8 cellular contexts compared by ENCODE assay signal in genomic region chr17:41836550-41837196, GRCh38. TPM values are rescaled to one million over a fixed set of nuclear protein-coding genes. Genes with fewer than 3 reads are reported as not detected.
A peak's percentile ranks its signal among the peaks of the same experiment; 100 is the strongest.
DNase-seq lines count a peak whose midpoint lies in the region; ATAC-seq, FAIRE-seq and TF ChIP-seq lines count a peak whose summit lies in the region.

No MANE protein-coding gene starts in this region.

- H3K9ac ChIP-seq in PC-3 (ENCODE audit: low read length): peak overlapping the region; percentile 23; the same call in 1 of the 2 replicates
- peak overlapping the region; percentile 34 for H3K9ac ChIP-seq in endothelial cell of umbilical vein (replicated peaks; ENCODE audit: extremely low read depth, insufficient read depth, low read length)

- H3K4me2 ChIP-seq in PC-3 (ENCODE audit: low read length) (peak overlapping the region; percentile 81), endothelial cell of umbilical vein (ENCODE audit: insufficient read depth, low read length) (peak overlapping the region; percentile 87)

- no peaks in the 10 kb centered on the region for H3K9me3 ChIP-seq in CD8-positive, alpha-beta T cell (ENCODE audit: low read length)
- no peaks in the 10 kb centered on the region for H3K9me3 ChIP-seq in PC-3 (ENCODE audit: low read length)
- H3K9me3 ChIP-seq in endothelial cell of umbilical vein (replicated peaks; ENCODE audit: control insufficient read depth, insufficient read depth, low read length): no peaks in the 10 kb centered on the region
- no peaks in the 10 kb centered on the region for H3K9me3 ChIP-seq in pancreas

- peak overlapping the region; percentile 88 for H3K4me3 Mint-ChIP-seq in CD8-positive, alpha-beta T cell

- no peaks in the 10 kb centered on the region for H3F3A ChIP-seq in PC-3 (ENCODE audit: low read length, unreplicated experiment)

- H3K36me3 ChIP-seq in CD8-positive, alpha-beta T cell (ENCODE audit: insufficient read depth, low read length): peaks cover under 1% of the 10 kb centered on the region
- H3K36me3 ChIP-seq in PC-3 (ENCODE audit: low read depth, low read length): no peaks in the 10 kb centered on the region
- peaks cover 0 to 5% of the 10 kb centered on the region in 2 experiments for H3K36me3 ChIP-seq in endothelial cell of umbilical vein (ENCODE audit: control insufficient read depth in 2 of 2, extremely low read depth in 1 of 2, insufficient read depth in 2 of 2, low read length in 2 of 2)
- H3K36me3 ChIP-seq in pancreas: peaks cover 0 to 7% (median 0%) of the 10 kb centered on the region in 3 donors

- 34 to 38% methylated on average over 21 of the region's 21 CpGs for WGBS in pancreas, 2 donors
- WGBS in lower leg skin, 2 donors: 45 to 51% methylated on average over 21 of the region's 21 CpGs

- CTCF ChIA-PET in CD8-positive, alpha-beta T cell (lab: Charles Lee): interaction anchor here (2.3 kb wide), 1 partner anchor 36 kb away, joined by 5 read pairs; no protein-coding TSS in a partner anchor
- CTCF ChIA-PET in PC-3 (lab: Charles Lee) (no interaction called here), endothelial cell of umbilical vein (lab: Charles Lee) (no interaction called here)

- peaks cover 5% of the 10 kb centered on the region for H3K36me3 Mint-ChIP-seq in CD8-positive, alpha-beta T cell

- no peak for TF ChIP-seq CTCF in CD8-positive, alpha-beta T cell (IDR thresholded peaks at IDR 0.05)
- TF ChIP-seq CTCF in PC-3 (conservative IDR thresholded peaks at IDR 0.05; ENCODE audit: low read depth, low read length) (no peak), endothelial cell of umbilical vein (IDR thresholded peaks at IDR 0.05; ENCODE audit: extremely low read depth in 1 of 2, insufficient read depth in 1 of 2, low read depth in 1 of 2, low read length in 2 of 2) (no peak), pancreas (IDR thresholded peaks at IDR 0.05) (no peak), lower leg skin (IDR thresholded peaks at IDR 0.05) (no peak)

- H3K9me1 ChIP-seq in endothelial cell of umbilical vein (replicated peaks; ENCODE audit: control insufficient read depth, extremely low read depth, insufficient read depth, low read length): no peaks in the 10 kb centered on the region

- POLR2A ChIA-PET in CD8-positive, alpha-beta T cell (lab: Charles Lee): interaction anchor here (0.6 to 1.6 kb wide), 3 partner anchors 15 to 51 kb away, joined by 3 to 5 read pairs (median 4); partner anchors contain the start of gene KLHL11
- POLR2A ChIA-PET in PC-3 (lab: Charles Lee; ENCODE audit: unreplicated experiment): no interaction called here
- POLR2A ChIA-PET in endothelial cell of umbilical vein (lab: Charles Lee): interaction anchor here (0.7 kb wide), 1 partner anchor 114 kb away, joined by 3 read pairs; no protein-coding TSS in a partner anchor

- BruUV-seq in PC-3 (replicated peaks; lab: Mats Ljungman, UMichigan) (TSS peak; percentile 65), endothelial cell of umbilical vein (replicated peaks; lab: Mats Ljungman, UMichigan) (no TSS peak)

- FAIRE-seq in endothelial cell of umbilical vein (lab: Jason Lieb, UNC) (peak; percentile 59), pancreas (lab: Jason Lieb, UNC) (no peak)

- no peaks in the 10 kb centered on the region for H3K27me3 Mint-ChIP-seq in CD8-positive, alpha-beta T cell (ENCODE audit: low read depth)

- no peaks in the 10 kb centered on the region for H3K9me2 ChIP-seq in PC-3 (replicated peaks; ENCODE audit: low read length)

- dilution Hi-C loops in endothelial cell of umbilical vein (cut with MboI; ENCODE audit: extremely low pct_ligation_motif_present, low sequenced_read_pairs): no loop called here

- H3K79me2 ChIP-seq in PC-3 (ENCODE audit: low read length) (peaks cover 15% of the 10 kb centered on the region), endothelial cell of umbilical vein (ENCODE audit: control insufficient read depth, insufficient read depth, low read length) (peaks cover 3% of the 10 kb centered on the region)

- DNase-seq in CD8-positive, alpha-beta T cell: no peak
- DNase-seq in PC-3: no peak
- no peak for DNase-seq in endothelial cell of umbilical vein (ENCODE audit: low read depth, low spot score)
- DNase-seq in pancreas: peak in 1 of 6 donors; percentile 26
- DNase-seq in stimulated activated CD4-positive, alpha-beta T cell treated with anti-CD3 and anti-CD28 coated beads, Interleukin-2, amount 100 ng/mL, for 48 hours: no peak
- DNase-seq in NCI-H524 (lab: John Stamatoyannopoulos, UW): no peak
- DNase-seq in lower leg skin (ENCODE audit: low spot score in 2 of 2): no peak

- intact Hi-C loops in CD8-positive, alpha-beta T cell (cut with DNase I, micrococcal nuclease): loop anchor here (1.0 to 2.0 kb wide), 2 partner anchors 28 to 29 kb away; partner anchors contain the start of gene KLHL11 (in 2 of the 2)
- intact Hi-C loops in PC-3 (cut with micrococcal nuclease): no loop called here
- intact Hi-C loops in endothelial cell of umbilical vein (cut with micrococcal nuclease): no loop called here
- intact Hi-C loops in pancreas (cut with DNase I): no loop called here
- intact Hi-C loops in lower leg skin (cut with DNase I; ENCODE audit: low total_unique reads): no loop called here

- peaks cover 16% of the 10 kb centered on the region for H3K4me1 Mint-ChIP-seq in CD8-positive, alpha-beta T cell (ENCODE audit: low read depth)

- TF ChIP-seq POLR2A in endothelial cell of umbilical vein (IDR thresholded peaks at IDR 0.05; ENCODE audit: low read depth, low read length) (no peak), lower leg skin (IDR thresholded peaks at IDR 0.05) (no peak)

- no peak for ATAC-seq in CD8-positive, alpha-beta T cell
- ATAC-seq in PC-3 (peak; percentile 6), pancreas (peak in 1 of 4 donors; percentile 2), GM21528 (IDR thresholded peaks at IDR 0.05; ENCODE audit: low FRiP score, unreplicated experiment) (no peak)

- H3K27ac ChIP-seq in CD8-positive, alpha-beta T cell (ENCODE audit: low read depth, low read length): no peak overlapping the region
- H3K27ac ChIP-seq in PC-3 (ENCODE audit: low read length) (no peak overlapping the region), endothelial cell of umbilical vein (ENCODE audit: insufficient read depth, low read depth, low read length) (no peak overlapping the region), pancreas (peak overlapping the region in 2 of 4 donors; percentile 17 to 35)

- no peaks in the 10 kb centered on the region for H4K20me1 ChIP-seq in PC-3 (ENCODE audit: low read length)
- no peaks in the 10 kb centered on the region for H4K20me1 ChIP-seq in endothelial cell of umbilical vein (replicated peaks; ENCODE audit: control insufficient read depth, extremely low read depth, insufficient read depth, low read length)

- no peaks in the 10 kb centered on the region for H3K27me3 ChIP-seq in CD8-positive, alpha-beta T cell (ENCODE audit: insufficient read depth, low read length)
- H3K27me3 ChIP-seq in PC-3 (ENCODE audit: low read length) (no peaks in the 10 kb centered on the region), endothelial cell of umbilical vein (ENCODE audit: control insufficient read depth in 2 of 2, insufficient read depth in 2 of 2, low read length in 2 of 2) (no peaks in the 10 kb centered on the region), pancreas (no peaks in the 10 kb centered on the region)

- H3K27ac Mint-ChIP-seq in CD8-positive, alpha-beta T cell: peak overlapping the region; percentile 37

- H2AFZ ChIP-seq in PC-3 (ENCODE audit: low read length) (peak overlapping the region; percentile 74), endothelial cell of umbilical vein (ENCODE audit: low read depth, low read length) (peak overlapping the region; percentile 100)

- peaks cover 13% of the 10 kb centered on the region for H3K4me1 ChIP-seq in CD8-positive, alpha-beta T cell (ENCODE audit: insufficient read depth, low read length)
- H3K4me1 ChIP-seq in PC-3 (ENCODE audit: insufficient read depth, low read length) (peaks cover 8% of the 10 kb centered on the region), endothelial cell of umbilical vein (ENCODE audit: control insufficient read depth, extremely low read depth, insufficient read depth, low read length) (peaks cover 5% of the 10 kb centered on the region), pancreas (peaks cover 0 to 5% (median 5%) of the 10 kb centered on the region in 3 donors)

- no peaks in the 10 kb centered on the region for H3K9me3 Mint-ChIP-seq in CD8-positive, alpha-beta T cell

- peak overlapping the region; percentile 82 for H3K4me3 ChIP-seq in CD8-positive, alpha-beta T cell (ENCODE audit: low read depth, low read length)
- H3K4me3 ChIP-seq in PC-3 (ENCODE audit: low read length) (peak overlapping the region; percentile 95), endothelial cell of umbilical vein (replicated peaks in 1 of 3; ENCODE audit: insufficient read depth in 1 of 3, low read depth in 1 of 3, low read length in 3 of 3) (peak overlapping the region; percentile 62 to 80 (median 71)), pancreas (peak overlapping the region; percentile 56 to 93 (median 84)), lower leg skin (ENCODE audit: low read depth, poor library complexity, severe bottlenecking) (no peak overlapping the region)

RNA-seq across cellular contexts. Expression of gene NT5C3B, which starts 0.6 kb away (rescaled TPM):
- 10 to 100 TPM; 26.5 to 27.0 TPM for total RNA-seq in CD8-positive, alpha-beta T cell
- total RNA-seq in PC-3 (2014; rRNA removed): 78.8 and 79.2 TPM in 2 replicates
- total RNA-seq in endothelial cell of umbilical vein: 57.4 and 67.3 TPM in 2 replicates
- polyA plus RNA-seq in endothelial cell of umbilical vein: 75.5 and 92.5 TPM in 2 replicates
- polyA plus RNA-seq in endothelial cell of umbilical vein (2011; cell fraction: cytosol; rRNA removed): 80.0 and 90.6 TPM in 2 replicates
- 84.8 and 107 TPM in 2 replicates for polyA plus RNA-seq in endothelial cell of umbilical vein (2011; cell fraction: nucleus; rRNA removed)
- polyA plus RNA-seq in endothelial cell of umbilical vein (2012): 89.8 and 107 TPM in 2 replicates
- polyA minus RNA-seq in endothelial cell of umbilical vein: 53.4 and 54.1 TPM in 2 replicates
- 23.6 TPM for polyA minus RNA-seq in endothelial cell of umbilical vein (2011; cell fraction: cytosol; rRNA and poly(A)+ RNA removed)
- 23.1 and 30.6 TPM in 2 replicates for polyA minus RNA-seq in endothelial cell of umbilical vein (2011; cell fraction: nucleus; rRNA and poly(A)+ RNA removed)
- 10 to 100 TPM; 24.2 to 35.6 (median 27.0) TPM for total RNA-seq in pancreas
- 100 to 1,000 TPM in 1 of 2 donors, 10 to 100 TPM in 1; 89.7 to 102 TPM for polyA plus RNA-seq in pancreas
- total RNA-seq in lower leg skin: 10 to 100 TPM; 17.7 to 35.1 (median 25.9) TPM

RNA-seq across cellular contexts. Expression of gene KLHL10, which starts 1.0 kb away (rescaled TPM):
- not detected for total RNA-seq in CD8-positive, alpha-beta T cell
- total RNA-seq in PC-3 (2014; rRNA removed): not detected in 2 replicates
- total RNA-seq in endothelial cell of umbilical vein: not detected in 2 replicates
- polyA plus RNA-seq in endothelial cell of umbilical vein: 0.10 TPM in 1 of 2 replicates, not detected in the other
- polyA plus RNA-seq in endothelial cell of umbilical vein (2011; cell fraction: cytosol; rRNA removed): 0.03 and 0.04 TPM in 2 replicates
- 0.29 TPM in 1 of 2 replicates, not detected in the other for polyA plus RNA-seq in endothelial cell of umbilical vein (2011; cell fraction: nucleus; rRNA removed)
- polyA plus RNA-seq in endothelial cell of umbilical vein (2012): not detected in 2 replicates
- polyA minus RNA-seq in endothelial cell of umbilical vein: 0.12 TPM in 1 of 2 replicates, not detected in the other
- not detected for polyA minus RNA-seq in endothelial cell of umbilical vein (2011; cell fraction: cytosol; rRNA and poly(A)+ RNA removed)
- not detected in 2 replicates for polyA minus RNA-seq in endothelial cell of umbilical vein (2011; cell fraction: nucleus; rRNA and poly(A)+ RNA removed)
- not detected for total RNA-seq in pancreas
- polyA plus RNA-seq in pancreas: under 1 TPM in 1 of 2 donors, not detected in 1; 0.02 TPM
- total RNA-seq in lower leg skin: not detected

RNA-seq across cellular contexts. Expression of gene FKBP10, which starts 23.9 kb away (rescaled TPM):
- total RNA-seq in CD8-positive, alpha-beta T cell: under 1 TPM in 1 of 2 experiments, not detected in 1; 0.38 TPM
- total RNA-seq in PC-3 (2014; rRNA removed): 63.4 and 69.8 TPM in 2 replicates
- total RNA-seq in endothelial cell of umbilical vein: 163 and 168 TPM in 2 replicates
- polyA plus RNA-seq in endothelial cell of umbilical vein: 377 and 431 TPM in 2 replicates
- 210 and 266 TPM in 2 replicates for polyA plus RNA-seq in endothelial cell of umbilical vein (2011; cell fraction: cytosol; rRNA removed)
- 701 and 710 TPM in 2 replicates for polyA plus RNA-seq in endothelial cell of umbilical vein (2011; cell fraction: nucleus; rRNA removed)
- 227 and 335 TPM in 2 replicates for polyA plus RNA-seq in endothelial cell of umbilical vein (2012)
- 162 and 168 TPM in 2 replicates for polyA minus RNA-seq in endothelial cell of umbilical vein
- 86.1 TPM for polyA minus RNA-seq in endothelial cell of umbilical vein (2011; cell fraction: cytosol; rRNA and poly(A)+ RNA removed)
- polyA minus RNA-seq in endothelial cell of umbilical vein (2011; cell fraction: nucleus; rRNA and poly(A)+ RNA removed): 97.3 and 130 TPM in 2 replicates
- 10 to 100 TPM in 4 of 6 donors, 1 to 10 TPM in 2; 4.5 to 35.3 (median 11.7) TPM for total RNA-seq in pancreas
- polyA plus RNA-seq in pancreas: 10 to 100 TPM in 1 of 2 donors, 1 to 10 TPM in 1; 9.1 to 17.3 TPM
- total RNA-seq in lower leg skin: 10 to 100 TPM in 1 of 4 donors, 1 to 10 TPM in 3; 4.2 to 25.4 (median 6.8) TPM

RNA-seq across cellular contexts. Expression of gene P3H4, which starts 24.9 kb away (rescaled TPM):
- 1 to 10 TPM in 1 of 2 experiments, under 1 TPM in 1; 0.89 to 1.0 TPM for total RNA-seq in CD8-positive, alpha-beta T cell
- 29.6 and 35.1 TPM in 2 replicates for total RNA-seq in PC-3 (2014; rRNA removed)
- 37.1 and 39.2 TPM in 2 replicates for total RNA-seq in endothelial cell of umbilical vein
- 57.3 and 58.3 TPM in 2 replicates for polyA plus RNA-seq in endothelial cell of umbilical vein
- 38.0 and 49.5 TPM in 2 replicates for polyA plus RNA-seq in endothelial cell of umbilical vein (2011; cell fraction: cytosol; rRNA removed)
- polyA plus RNA-seq in endothelial cell of umbilical vein (2011; cell fraction: nucleus; rRNA removed): 18.8 and 20.8 TPM in 2 replicates
- 30.9 and 49.7 TPM in 2 replicates for polyA plus RNA-seq in endothelial cell of umbilical vein (2012)
- polyA minus RNA-seq in endothelial cell of umbilical vein: 23.4 and 31.7 TPM in 2 replicates
- polyA minus RNA-seq in endothelial cell of umbilical vein (2011; cell fraction: cytosol; rRNA and poly(A)+ RNA removed): 31.0 TPM
- 12.2 and 12.6 TPM in 2 replicates for polyA minus RNA-seq in endothelial cell of umbilical vein (2011; cell fraction: nucleus; rRNA and poly(A)+ RNA removed)
- total RNA-seq in pancreas: 10 to 100 TPM in 3 of 6 donors, 1 to 10 TPM in 3; 8.4 to 15.7 (median 10.1) TPM
- 10 to 100 TPM; 13.0 to 16.6 TPM for polyA plus RNA-seq in pancreas
- total RNA-seq in lower leg skin: 10 to 100 TPM; 12.8 to 14.5 (median 13.2) TPM

RNA-seq across cellular contexts. Expression of gene KLHL11, which starts 28.6 kb away (rescaled TPM):
- total RNA-seq in CD8-positive, alpha-beta T cell: 10 to 100 TPM; 38.4 to 38.9 TPM
- total RNA-seq in PC-3 (2014; rRNA removed): 16.5 and 19.9 TPM in 2 replicates
- total RNA-seq in endothelial cell of umbilical vein: 11.0 and 12.6 TPM in 2 replicates
- polyA plus RNA-seq in endothelial cell of umbilical vein: 2.9 and 3.1 TPM in 2 replicates
- polyA plus RNA-seq in endothelial cell of umbilical vein (2011; cell fraction: cytosol; rRNA removed): 3.0 and 3.4 TPM in 2 replicates
- polyA plus RNA-seq in endothelial cell of umbilical vein (2011; cell fraction: nucleus; rRNA removed): 2.6 and 3.9 TPM in 2 replicates
- polyA plus RNA-seq in endothelial cell of umbilical vein (2012): 1.4 and 1.9 TPM in 2 replicates
- polyA minus RNA-seq in endothelial cell of umbilical vein: 25.0 and 33.0 TPM in 2 replicates
- polyA minus RNA-seq in endothelial cell of umbilical vein (2011; cell fraction: cytosol; rRNA and poly(A)+ RNA removed): 30.5 TPM
- polyA minus RNA-seq in endothelial cell of umbilical vein (2011; cell fraction: nucleus; rRNA and poly(A)+ RNA removed): 5.4 and 8.3 TPM in 2 replicates
- total RNA-seq in pancreas: 1 to 10 TPM; 4.3 to 7.8 (median 5.8) TPM
- under 1 TPM; 0.61 to 0.75 TPM for polyA plus RNA-seq in pancreas
- 10 to 100 TPM; 23.6 to 27.7 (median 25.2) TPM for total RNA-seq in lower leg skin

Comparison
In these comparisons a context has a peak if more than half of its experiments do, and no peak if none do; other contexts are left out.
1. intact Hi-C loops: an anchor here in CD8-positive, alpha-beta T cell (1.0 to 2.0 kb wide); none called in PC-3, endothelial cell of umbilical vein, pancreas and lower leg skin.